Comparison of ENCODE assay signal across 9 cellular contexts in genomic region chr10:132364594-132364970, GRCh38. TPM values are rescaled to one million over a fixed set of nuclear protein-coding genes. Genes with fewer than 3 reads are reported as not detected.
DNase-seq lines count a peak whose midpoint lies in the region; ATAC-seq and TF ChIP-seq lines count a peak whose summit lies in the region.
"Had no signal": no experiment of that assay in that cellular context is flagged by ENCODE, and none has a peak within 500 bp of the region (broad histone marks: within the 10 kb centered on the region; RNA-seq: fewer than 3 reads in every experiment).

No MANE protein-coding gene starts in this region.

- peaks cover 6 to 31% of the 10 kb centered on the region in 2 experiments for H3K36me3 ChIP-seq in SK-N-SH (replicated peaks in 1 of 2; ENCODE audit: control insufficient read depth in 1 of 2, insufficient read depth in 2 of 2, low read length in 1 of 2)

- TF ChIP-seq POLR2A in GM18505 (IDR thresholded peaks at IDR 0.05; ENCODE audit: borderline replicate concordance, extremely low read depth, insufficient read depth, insufficient read length) = no peak

- H3K27me3 Mint-ChIP-seq in activated naive CD8-positive, alpha-beta T cell treated with anti-CD3 and anti-CD28 coated beads, Interleukin-2, amount 10 ng/mL, durations not matched to agents 7 days and 5 days = no peaks in the 10 kb centered on the region
- H3K27me3 Mint-ChIP-seq in naive thymus-derived CD8-positive, alpha-beta T cell = no peaks in the 10 kb centered on the region

- no peaks in the 10 kb centered on the region for H3K27me3 ChIP-seq in SK-N-SH (ENCODE audit: insufficient read depth)

- H2AFZ ChIP-seq in SK-N-SH (ENCODE audit: low read depth) = no peak overlapping the region

- H3K4me1 Mint-ChIP-seq in activated naive CD8-positive, alpha-beta T cell treated with anti-CD3 and anti-CD28 coated beads, Interleukin-2, amount 10 ng/mL, durations not matched to agents 7 days and 5 days = peaks cover 1% of the 10 kb centered on the region
- H3K4me1 Mint-ChIP-seq in naive thymus-derived CD8-positive, alpha-beta T cell = peaks cover 0 to 11% (median 8%) of the 10 kb centered on the region in 4 donors

- H3K4me2 ChIP-seq in SK-N-SH = no peak overlapping the region

- DNase-seq in SK-N-SH (no peak), NCI-H748 (lab: John Stamatoyannopoulos, UW; ENCODE audit: unreplicated experiment) (no peak)
- no peak for DNase-seq in activated naive CD8-positive, alpha-beta T cell treated with anti-CD3 and anti-CD28 coated beads, Interleukin-2, amount 10 ng/mL, durations not matched to agents 7 days and 5 days
- DNase-seq in naive thymus-derived CD8-positive, alpha-beta T cell = no peak
- peak; percentile 54 for DNase-seq in stimulated activated CD8-positive, alpha-beta memory T cell treated with anti-CD3 and anti-CD28 coated beads, Interleukin-15, amount 100 ng/mL, for 24 hours (ENCODE audit: low read depth)

- H4K20me1 ChIP-seq in SK-N-SH (ENCODE audit: insufficient read depth) = no peaks in the 10 kb centered on the region

- H3K9me2 ChIP-seq in SK-N-SH = no peaks in the 10 kb centered on the region

- no peak for TF ChIP-seq EP300 in SK-N-SH (IDR thresholded peaks at IDR 0.05; ENCODE audit: borderline replicate concordance in 1 of 2, low read depth in 1 of 2, low read length in 1 of 2)

- H3K9me3 Mint-ChIP-seq in activated naive CD8-positive, alpha-beta T cell treated with anti-CD3 and anti-CD28 coated beads, Interleukin-2, amount 10 ng/mL, durations not matched to agents 7 days and 5 days = peaks cover 2% of the 10 kb centered on the region
- no peaks in the 10 kb centered on the region for H3K9me3 Mint-ChIP-seq in naive thymus-derived CD8-positive, alpha-beta T cell

- WGBS in SK-N-SH (ENCODE audit: low lambda C conversion rate) = 77% methylated on average over 14 of the region's 14 CpGs

- ATAC-seq in SK-N-SH treated with all-trans-retinoic acid at 6 μM for 48 hours (peak; percentile 27; the same call in 1 of the 3 replicates), GM18505 (IDR thresholded peaks at IDR 0.05; ENCODE audit: unreplicated experiment) (no peak), HG03521 (IDR thresholded peaks at IDR 0.05; ENCODE audit: unreplicated experiment) (no peak)
- peak; percentile 28 for ATAC-seq in activated naive CD8-positive, alpha-beta T cell treated with anti-CD3 and anti-CD28 coated beads, Interleukin-2, amount 10 ng/mL, durations not matched to agents 7 days and 5 days (ENCODE audit: low read depth)
- no peak for ATAC-seq in naive thymus-derived CD8-positive, alpha-beta T cell

- no peak overlapping the region for H3K9ac ChIP-seq in SK-N-SH

- no peak for TF ChIP-seq RAD21 in SK-N-SH (IDR thresholded peaks at IDR 0.05; ENCODE audit: low read length)

- H3K4me3 Mint-ChIP-seq in activated naive CD8-positive, alpha-beta T cell treated with anti-CD3 and anti-CD28 coated beads, Interleukin-2, amount 10 ng/mL, durations not matched to agents 7 days and 5 days = no peak overlapping the region
- no peak overlapping the region for H3K4me3 Mint-ChIP-seq in naive thymus-derived CD8-positive, alpha-beta T cell

- no peak for TF ChIP-seq CTCF in SK-N-SH (IDR thresholded peaks at IDR 0.05)

- no peaks in the 10 kb centered on the region for H3K79me2 ChIP-seq in SK-N-SH (ENCODE audit: insufficient read depth)

- H3K27ac ChIP-seq in SK-N-SH (ENCODE audit: low read depth in 2 of 2, low read length in 1 of 2) = no peak overlapping the region
- H3K27ac ChIP-seq: 22Rv1 had no signal

- H3K4me1 ChIP-seq in SK-N-SH (ENCODE audit: control insufficient read depth in 1 of 2, insufficient read depth in 2 of 2, low read depth in 1 of 2, low read length in 1 of 2) = no peaks in the 10 kb centered on the region

- H3K9me3 ChIP-seq in SK-N-SH = no peaks in the 10 kb centered on the region

- CTCF ChIA-PET in SK-N-SH (lab: Yijun Ruan, JAX) = no interaction called here

- H3K4me3 ChIP-seq in SK-N-SH (ENCODE audit: low read depth in 2 of 2, low read length in 1 of 2) = no peak overlapping the region

- H3K36me3 Mint-ChIP-seq in activated naive CD8-positive, alpha-beta T cell treated with anti-CD3 and anti-CD28 coated beads, Interleukin-2, amount 10 ng/mL, durations not matched to agents 7 days and 5 days = peaks cover 8% of the 10 kb centered on the region
- H3K36me3 Mint-ChIP-seq in naive thymus-derived CD8-positive, alpha-beta T cell = peaks cover 0 to 11% (median 10%) of the 10 kb centered on the region in 3 donors

- H3F3A ChIP-seq in SK-N-SH (replicated peaks; ENCODE audit: insufficient read depth) = no peaks in the 10 kb centered on the region

- POLR2A ChIA-PET in SK-N-SH (lab: Yijun Ruan, JAX) = no interaction called here
- POLR2A ChIA-PET in activated naive CD8-positive, alpha-beta T cell treated with anti-CD3 and anti-CD28 coated beads, Interleukin-2, amount 10 ng/mL, durations not matched to agents 7 days and 5 days (lab: Charles Lee) = no interaction called here
- POLR2A ChIA-PET in naive thymus-derived CD8-positive, alpha-beta T cell (lab: Charles Lee) = no interaction called here

- H3K27ac Mint-ChIP-seq in activated naive CD8-positive, alpha-beta T cell treated with anti-CD3 and anti-CD28 coated beads, Interleukin-2, amount 10 ng/mL, durations not matched to agents 7 days and 5 days = peak overlapping the region; percentile 12
- H3K27ac Mint-ChIP-seq in naive thymus-derived CD8-positive, alpha-beta T cell = peak overlapping the region in 8 of 10 donors; percentile 15 to 77 (median 46)

TF ChIP-seq in SK-N-SH treated with all-trans-retinoic acid at 6 μM for 48 hours, 23 proteins besides CTCF, POLR2A, EP300 and RAD21:
- no peak for TF ChIP-seq ESRRG (CRISPR knock-in tag; IDR thresholded peaks at IDR 0.05)
- no peak for TF ChIP-seq BACH2 (CRISPR knock-in tag; IDR thresholded peaks at IDR 0.05; ENCODE audit: borderline replicate concordance)
- TF ChIP-seq ZFP3 (CRISPR knock-in tag; IDR thresholded peaks at IDR 0.05) = no peak

TF ChIP-seq in SK-N-SH, 30 proteins besides CTCF, POLR2A, EP300 and RAD21 (continues in another document):
- TF ChIP-seq JUND (IDR thresholded peaks at IDR 0.05) = no peak
- no peak for TF ChIP-seq GATA2 (CRISPR knock-in tag; IDR thresholded peaks at IDR 0.05)
- TF ChIP-seq GABPA (IDR thresholded peaks at IDR 0.05; ENCODE audit: low read depth) = no peak
- no peak for TF ChIP-seq EZH2phosphoT487 (IDR thresholded peaks at IDR 0.05; ENCODE audit: borderline replicate concordance, low read depth)
- TF ChIP-seq RXRA (IDR thresholded peaks at IDR 0.05; ENCODE audit: borderline replicate concordance, low read depth) = no peak
- no peak for TF ChIP-seq FOSL2 (IDR thresholded peaks at IDR 0.05; ENCODE audit: borderline replicate concordance, low read depth)
- TF ChIP-seq, protein P1, sequence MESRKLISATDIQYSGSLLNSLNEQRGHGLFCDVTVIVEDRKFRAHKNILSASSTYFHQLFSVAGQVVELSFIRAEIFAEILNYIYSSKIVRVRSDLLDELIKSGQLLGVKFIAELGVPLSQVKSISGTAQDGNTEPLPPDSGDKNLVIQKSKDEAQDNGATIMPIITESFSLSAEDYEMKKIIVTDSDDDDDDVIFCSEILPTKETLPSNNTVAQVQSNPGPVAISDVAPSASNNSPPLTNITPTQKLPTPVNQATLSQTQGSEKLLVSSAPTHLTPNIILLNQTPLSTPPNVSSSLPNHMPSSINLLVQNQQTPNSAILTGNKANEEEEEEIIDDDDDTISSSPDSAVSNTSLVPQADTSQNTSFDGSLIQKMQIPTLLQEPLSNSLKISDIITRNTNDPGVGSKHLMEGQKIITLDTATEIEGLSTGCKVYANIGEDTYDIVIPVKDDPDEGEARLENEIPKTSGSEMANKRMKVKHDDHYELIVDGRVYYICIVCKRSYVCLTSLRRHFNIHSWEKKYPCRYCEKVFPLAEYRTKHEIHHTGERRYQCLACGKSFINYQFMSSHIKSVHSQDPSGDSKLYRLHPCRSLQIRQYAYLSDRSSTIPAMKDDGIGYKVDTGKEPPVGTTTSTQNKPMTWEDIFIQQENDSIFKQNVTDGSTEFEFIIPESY (IDR thresholded peaks at IDR 0.05; ENCODE audit: borderline replicate concordance, low read depth) = no peak
- TF ChIP-seq, protein P2, sequence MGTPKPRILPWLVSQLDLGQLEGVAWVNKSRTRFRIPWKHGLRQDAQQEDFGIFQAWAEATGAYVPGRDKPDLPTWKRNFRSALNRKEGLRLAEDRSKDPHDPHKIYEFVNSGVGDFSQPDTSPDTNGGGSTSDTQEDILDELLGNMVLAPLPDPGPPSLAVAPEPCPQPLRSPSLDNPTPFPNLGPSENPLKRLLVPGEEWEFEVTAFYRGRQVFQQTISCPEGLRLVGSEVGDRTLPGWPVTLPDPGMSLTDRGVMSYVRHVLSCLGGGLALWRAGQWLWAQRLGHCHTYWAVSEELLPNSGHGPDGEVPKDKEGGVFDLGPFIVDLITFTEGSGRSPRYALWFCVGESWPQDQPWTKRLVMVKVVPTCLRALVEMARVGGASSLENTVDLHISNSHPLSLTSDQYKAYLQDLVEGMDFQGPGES (IDR thresholded peaks at IDR 0.05; ENCODE audit: low read depth, low read length) = no peak
- no peak for TF ChIP-seq RFX5 (IDR thresholded peaks at IDR 0.05; ENCODE audit: low read length)
- TF ChIP-seq RCOR1 (IDR thresholded peaks at IDR 0.05; ENCODE audit: low read length) = no peak

RNA-seq across cellular contexts. Expression of gene PWWP2B, which starts 32.4 kb away (rescaled TPM):
- 2.0 and 2.4 TPM in 2 replicates for polyA plus RNA-seq in SK-N-SH (2012; rRNA removed)
- polyA plus RNA-seq in SK-N-SH (2012; cell fraction: cytosol; rRNA removed) = 0.93 and 1.9 TPM in 2 replicates
- polyA plus RNA-seq in SK-N-SH (2012; cell fraction: nucleus; rRNA removed) = 2.3 and 3.2 TPM in 2 replicates
- 10 to 100 TPM; 16.6 to 17.1 TPM for total RNA-seq in activated naive CD8-positive, alpha-beta T cell treated with anti-CD3 and anti-CD28 coated beads, Interleukin-2, amount 10 ng/mL, durations not matched to agents 7 days and 5 days
- total RNA-seq in naive thymus-derived CD8-positive, alpha-beta T cell = 10 to 100 TPM in 1 of 2 experiments, 1 to 10 TPM in 1; 9.1 to 10.2 TPM
- 1 to 10 TPM; 1.2 to 2.9 (median 1.9) TPM for polyA plus RNA-seq in naive thymus-derived CD8-positive, alpha-beta T cell

RNA-seq across cellular contexts. Expression of gene LRRC27, which starts 32.6 kb away (rescaled TPM):
- polyA plus RNA-seq in SK-N-SH (2012; rRNA removed) = 10.0 and 11.2 TPM in 2 replicates
- polyA plus RNA-seq in SK-N-SH (2012; cell fraction: cytosol; rRNA removed) = 7.4 and 7.6 TPM in 2 replicates
- polyA plus RNA-seq in SK-N-SH (2012; cell fraction: nucleus; rRNA removed) = 44.8 and 57.8 TPM in 2 replicates
- total RNA-seq in activated naive CD8-positive, alpha-beta T cell treated with anti-CD3 and anti-CD28 coated beads, Interleukin-2, amount 10 ng/mL, durations not matched to agents 7 days and 5 days = 1 to 10 TPM; 4.7 to 6.3 TPM
- total RNA-seq in naive thymus-derived CD8-positive, alpha-beta T cell = 1 to 10 TPM; 6.9 to 7.9 TPM
- polyA plus RNA-seq in naive thymus-derived CD8-positive, alpha-beta T cell = 1 to 10 TPM; 2.4 to 4.7 (median 4.4) TPM

RNA-seq across cellular contexts. Expression of gene STK32C, which starts 56.8 kb away (rescaled TPM):
- polyA plus RNA-seq in SK-N-SH (2012; rRNA removed) = 27.0 and 27.8 TPM in 2 replicates
- 20.1 and 23.8 TPM in 2 replicates for polyA plus RNA-seq in SK-N-SH (2012; cell fraction: cytosol; rRNA removed)
- polyA plus RNA-seq in SK-N-SH (2012; cell fraction: nucleus; rRNA removed) = 21.1 and 30.0 TPM in 2 replicates
- total RNA-seq in activated naive CD8-positive, alpha-beta T cell treated with anti-CD3 and anti-CD28 coated beads, Interleukin-2, amount 10 ng/mL, durations not matched to agents 7 days and 5 days = 10 to 100 TPM; 12.5 TPM
- 10 to 100 TPM; 10.2 to 11.2 TPM for total RNA-seq in naive thymus-derived CD8-positive, alpha-beta T cell
- polyA plus RNA-seq in naive thymus-derived CD8-positive, alpha-beta T cell = 1 to 10 TPM; 5.5 to 6.6 (median 5.8) TPM

Comparison
In these comparisons a context has a peak if more than half of its experiments do, and no peak if none do; other contexts are left out.
1. ATAC-seq: peak in SK-N-SH treated with all-trans-retinoic acid at 6 μM for 48 hours (single experiment) and activated naive CD8-positive, alpha-beta T cell treated with anti-CD3 and anti-CD28 coated beads, Interleukin-2, amount 10 ng/mL, durations not matched to agents 7 days and 5 days (single experiment); none in naive thymus-derived CD8-positive, alpha-beta T cell (0 of 2), GM18505 (single experiment) and HG03521 (single experiment).